In the genomic region with DNA sequence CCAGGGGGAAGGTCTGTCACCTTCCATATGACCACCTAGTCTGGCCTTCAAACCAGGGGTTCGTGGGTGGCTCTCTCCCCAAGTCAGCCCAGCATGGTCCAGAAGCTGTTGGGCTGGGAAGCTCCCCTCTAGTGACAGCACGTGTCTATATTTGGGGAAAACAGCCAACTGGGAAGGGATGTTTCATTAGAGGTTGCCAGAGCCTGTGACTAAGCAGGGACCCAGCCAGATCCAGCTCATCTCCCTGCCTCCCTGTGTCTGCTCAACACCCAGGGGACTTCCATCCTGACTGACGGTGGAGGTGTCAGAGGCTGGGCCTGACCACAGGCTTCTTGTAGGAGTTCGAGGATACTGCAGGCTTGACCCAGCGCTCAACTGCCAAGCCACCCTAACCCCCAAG, we compare ENCODE assay signal across 14 cellular contexts. TPM values are rescaled to one million over a fixed set of nuclear protein-coding genes. Genes with fewer than 3 reads are reported as not detected.
DNase-seq lines count a peak whose midpoint lies in the region; ATAC-seq and TF ChIP-seq lines count a peak whose summit lies in the region.
"Had no signal": no experiment of that assay in that cellular context is flagged by ENCODE, and none has a peak within 500 bp of the region (broad histone marks: within the 10 kb centered on the region; RNA-seq: fewer than 3 reads in every experiment).

No MANE protein-coding gene starts in this region.

- 74% methylated on average over 3 of the region's 5 CpGs for WGBS in SK-N-SH (ENCODE audit: low lambda C conversion rate)
- 82 to 90% methylated on average over 5 of the region's 5 CpGs for WGBS in sigmoid colon, 2 donors

- TF ChIP-seq RAD21 in SK-N-SH (IDR thresholded peaks at IDR 0.05; ENCODE audit: low read length) = no peak

- CTCF ChIA-PET in SK-N-SH (lab: Yijun Ruan, JAX) (interaction anchor here (1.2 to 7.4 kb wide), 2 partner anchors 8 to 17 kb away, joined by 4 to 36 read pairs; no protein-coding TSS in a partner anchor), HEK293T (lab: Yijun Ruan, JAX) (interaction anchor here (1.0 kb wide), 1 partner anchor 18 kb away, joined by 3 read pairs; no protein-coding TSS in a partner anchor)

- DNase-seq in GM03348 (ENCODE audit: low spot score) = peak; percentile 93
- DNase-seq in SK-N-SH = no peak
- peak in 1 of 2 donors; percentile 35 for DNase-seq in foreskin keratinocyte
- peak; percentile 85 for DNase-seq in sigmoid colon
- no peak for DNase-seq in SK-N-DZ (ENCODE audit: low spot score)
- DNase-seq in HEK293T (ENCODE audit: extremely low spot score) = no peak
- DNase-seq: activated B cell treated with CpG ODN at 0.5 μM for 24 hours; activated CD8-positive, alpha-beta memory T cell treated with anti-CD3 and anti-CD28 coated beads, Interleukin-2, amount 50 U/mL, for 4 hours; erythroblast; NCI-H2227 treated with DMSO at 0.1 percent for 48 hours; stimulated activated naive CD8-positive, alpha-beta T cell treated with anti-CD3 and anti-CD28 coated beads, Interleukin-15, amount 100 ng/mL, for 72 hours had no signal

- peaks cover 6% of the 10 kb centered on the region; the same call in 1 of the 2 replicates for H3K79me2 ChIP-seq in SK-N-SH (ENCODE audit: insufficient read depth)

- TF ChIP-seq POLR2A in sigmoid colon (IDR thresholded peaks at IDR 0.05) = no peak

- POLR2A ChIA-PET in SK-N-SH (lab: Yijun Ruan, JAX) = interaction anchor here (1.1 kb wide), 1 partner anchor 11 kb away, joined by 6 read pairs; a partner anchor contains a TSS
- POLR2A ChIA-PET in HEK293T (lab: Yijun Ruan, JAX) = no interaction called here

- H3K9ac ChIP-seq in SK-N-SH = no peak overlapping the region

- H3K27me3 ChIP-seq in SK-N-SH (ENCODE audit: insufficient read depth) (no peaks in the 10 kb centered on the region), foreskin keratinocyte (no peaks in the 10 kb centered on the region), sigmoid colon (no peaks in the 10 kb centered on the region)

- H3K9me2 ChIP-seq in SK-N-SH = no peaks in the 10 kb centered on the region

- H3K4me2 ChIP-seq in SK-N-SH = no peak overlapping the region

- H3K4me1 ChIP-seq in SK-N-SH (ENCODE audit: control insufficient read depth in 1 of 2, insufficient read depth in 2 of 2, low read depth in 1 of 2, low read length in 1 of 2) (peaks cover 0 to 12% of the 10 kb centered on the region in 2 experiments; a peak in 1 of 4 replicates), foreskin keratinocyte (no peaks in the 10 kb centered on the region), sigmoid colon (peaks cover 0 to 12% (median 6%) of the 10 kb centered on the region in 4 donors)

- no peak overlapping the region for H2AFZ ChIP-seq in SK-N-SH (ENCODE audit: low read depth)

- no peak overlapping the region for H3K4me3 ChIP-seq in SK-N-SH (ENCODE audit: low read depth in 2 of 2, low read length in 1 of 2)
- H3K4me3 ChIP-seq in sigmoid colon = no peak overlapping the region

- intact Hi-C loops in sigmoid colon (cut with DNase I) = no loop called here

- TF ChIP-seq EP300 in SK-N-SH (IDR thresholded peaks at IDR 0.05; ENCODE audit: borderline replicate concordance in 1 of 2, low read depth in 1 of 2, low read length in 1 of 2) (no peak), sigmoid colon (IDR thresholded peaks at IDR 0.05) (no peak)

- ATAC-seq in foreskin keratinocyte = peak; percentile 62
- no peak for ATAC-seq in HG03469 (IDR thresholded peaks at IDR 0.05; ENCODE audit: unreplicated experiment)
- no peak for ATAC-seq in GM19455 (IDR thresholded peaks at IDR 0.05; ENCODE audit: unreplicated experiment)
- ATAC-seq: HCT116; stimulated activated naive CD8-positive, alpha-beta T cell treated with anti-CD3 and anti-CD28 coated beads, Interleukin-15, amount 100 ng/mL, for 72 hours had no signal

- H3K36me3 ChIP-seq in SK-N-SH (replicated peaks in 1 of 2; ENCODE audit: control insufficient read depth in 1 of 2, insufficient read depth in 2 of 2, low read length in 1 of 2) (no peaks in the 10 kb centered on the region), sigmoid colon (peaks cover 0 to 8% (median 0%) of the 10 kb centered on the region in 4 donors)

- H3K9me3 ChIP-seq in SK-N-SH = no peaks in the 10 kb centered on the region
- H3K9me3 ChIP-seq in sigmoid colon = no peaks in the 10 kb centered on the region

- H3K27ac ChIP-seq in SK-N-SH (ENCODE audit: low read depth in 2 of 2, low read length in 1 of 2) (peak overlapping the region in 1 of 2 experiments; percentile 6; a peak in 1 of 4 replicates), foreskin keratinocyte (no peak overlapping the region), sigmoid colon (peak overlapping the region in 1 of 4 donors; percentile 57)

- H3F3A ChIP-seq in SK-N-SH (replicated peaks; ENCODE audit: insufficient read depth) = no peaks in the 10 kb centered on the region

- H4K20me1 ChIP-seq in SK-N-SH (ENCODE audit: insufficient read depth) = peaks cover 5% of the 10 kb centered on the region; the same call in 1 of the 2 replicates

- TF ChIP-seq CTCF in SK-N-SH (IDR thresholded peaks at IDR 0.05) (no peak), foreskin keratinocyte (conservative IDR thresholded peaks at IDR 0.05) (no peak), sigmoid colon (IDR thresholded peaks at IDR 0.05) (no peak)

TF ChIP-seq in SK-N-SH, 30 proteins besides CTCF, POLR2A, EP300 and RAD21 (continues in another document):
- TF ChIP-seq, protein P1, sequence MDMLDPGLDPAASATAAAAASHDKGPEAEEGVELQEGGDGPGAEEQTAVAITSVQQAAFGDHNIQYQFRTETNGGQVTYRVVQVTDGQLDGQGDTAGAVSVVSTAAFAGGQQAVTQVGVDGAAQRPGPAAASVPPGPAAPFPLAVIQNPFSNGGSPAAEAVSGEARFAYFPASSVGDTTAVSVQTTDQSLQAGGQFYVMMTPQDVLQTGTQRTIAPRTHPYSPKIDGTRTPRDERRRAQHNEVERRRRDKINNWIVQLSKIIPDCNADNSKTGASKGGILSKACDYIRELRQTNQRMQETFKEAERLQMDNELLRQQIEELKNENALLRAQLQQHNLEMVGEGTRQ (IDR thresholded peaks at IDR 0.05; ENCODE audit: borderline replicate concordance, low read depth, low read length) = no peak
- TF ChIP-seq NRF1 (IDR thresholded peaks at IDR 0.05; ENCODE audit: low read depth, low read length) (no peak), SMC3 (IDR thresholded peaks at IDR 0.05; ENCODE audit: low read depth, low read length) (no peak), EZH2phosphoT487 (IDR thresholded peaks at IDR 0.05; ENCODE audit: borderline replicate concordance, low read depth) (no peak), FOXJ3 (CRISPR knock-in tag; IDR thresholded peaks at IDR 0.05) (no peak), GABPA (IDR thresholded peaks at IDR 0.05; ENCODE audit: low read depth) (no peak), JUND (IDR thresholded peaks at IDR 0.05) (peak; percentile 15; the same call in 1 of the 2 replicates)

TF ChIP-seq in HEK293T, 16 proteins besides CTCF, POLR2A, EP300 and RAD21:
- TF ChIP-seq, protein P2, sequence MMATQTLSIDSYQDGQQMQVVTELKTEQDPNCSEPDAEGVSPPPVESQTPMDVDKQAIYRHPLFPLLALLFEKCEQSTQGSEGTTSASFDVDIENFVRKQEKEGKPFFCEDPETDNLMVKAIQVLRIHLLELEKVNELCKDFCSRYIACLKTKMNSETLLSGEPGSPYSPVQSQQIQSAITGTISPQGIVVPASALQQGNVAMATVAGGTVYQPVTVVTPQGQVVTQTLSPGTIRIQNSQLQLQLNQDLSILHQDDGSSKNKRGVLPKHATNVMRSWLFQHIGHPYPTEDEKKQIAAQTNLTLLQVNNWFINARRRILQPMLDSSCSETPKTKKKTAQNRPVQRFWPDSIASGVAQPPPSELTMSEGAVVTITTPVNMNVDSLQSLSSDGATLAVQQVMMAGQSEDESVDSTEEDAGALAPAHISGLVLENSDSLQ (IDR thresholded peaks at IDR 0.05) = no peak
- TF ChIP-seq FOXM1 (IDR thresholded peaks at IDR 0.05; ENCODE audit: borderline replicate concordance) (no peak), SP1 (IDR thresholded peaks at IDR 0.05) (no peak), ELF4 (IDR thresholded peaks at IDR 0.05) (no peak), L3MBTL2 (conservative IDR thresholded peaks at IDR 0.05) (no peak), NFRKB (IDR thresholded peaks at IDR 0.05) (no peak), CTBP1 (IDR thresholded peaks at IDR 0.05; ENCODE audit: borderline replicate concordance) (no peak), BHLHE40 (IDR thresholded peaks at IDR 0.05; ENCODE audit: borderline replicate concordance) (no peak), ARNT (IDR thresholded peaks at IDR 0.05) (no peak), TARDBP (IDR thresholded peaks at IDR 0.05) (no peak)

RNA-seq across cellular contexts. Expression of a gene that starts 10.5 kb away (rescaled TPM):
- polyA plus RNA-seq in SK-N-SH (2012; rRNA removed) = 86.6 and 89.4 TPM in 2 replicates
- 68.1 and 79.1 TPM in 2 replicates for polyA plus RNA-seq in SK-N-SH (2012; cell fraction: cytosol; rRNA removed)
- polyA plus RNA-seq in SK-N-SH (2012; cell fraction: nucleus; rRNA removed) = 66.0 and 75.5 TPM in 2 replicates
- 37.8 and 51.5 TPM in 2 replicates for total RNA-seq in foreskin keratinocyte
- 54.2 and 61.4 TPM in 2 replicates for polyA plus RNA-seq in foreskin keratinocyte
- total RNA-seq in sigmoid colon = 10 to 100 TPM in 3 of 4 donors, 1 to 10 TPM in 1; 9.4 to 30.7 (median 25.5) TPM
- 10 to 100 TPM; 43.2 to 81.4 (median 49.6) TPM for polyA plus RNA-seq in sigmoid colon
- polyA plus RNA-seq in SK-N-DZ (2014; cell fraction: cytosol; rRNA removed) = 51.9 and 55.1 TPM in 2 replicates
- polyA plus RNA-seq in SK-N-DZ (2014; cell fraction: nucleus; rRNA removed) = 29.8 and 30.9 TPM in 2 replicates

RNA-seq across cellular contexts. Expression of a gene that starts 10.6 kb away (rescaled TPM):
- polyA plus RNA-seq in SK-N-SH (2012; rRNA removed) = 244 and 301 TPM in 2 replicates
- 157 and 199 TPM in 2 replicates for polyA plus RNA-seq in SK-N-SH (2012; cell fraction: cytosol; rRNA removed)
- 189 and 235 TPM in 2 replicates for polyA plus RNA-seq in SK-N-SH (2012; cell fraction: nucleus; rRNA removed)
- total RNA-seq in foreskin keratinocyte = 131 and 147 TPM in 2 replicates
- polyA plus RNA-seq in foreskin keratinocyte = 237 and 266 TPM in 2 replicates
- total RNA-seq in sigmoid colon = 10 to 100 TPM; 73.1 to 90.3 (median 79.2) TPM
- polyA plus RNA-seq in sigmoid colon = 100 to 1,000 TPM; 147 to 214 (median 164) TPM
- polyA plus RNA-seq in SK-N-DZ (2014; cell fraction: cytosol; rRNA removed) = 87.2 and 104 TPM in 2 replicates
- 57.5 and 74.9 TPM in 2 replicates for polyA plus RNA-seq in SK-N-DZ (2014; cell fraction: nucleus; rRNA removed)

RNA-seq across cellular contexts. Expression of a gene that starts 42.9 kb away (rescaled TPM):
- 59.8 and 95.2 TPM in 2 replicates for polyA plus RNA-seq in SK-N-SH (2012; rRNA removed)
- polyA plus RNA-seq in SK-N-SH (2012; cell fraction: cytosol; rRNA removed) = 26.4 and 50.4 TPM in 2 replicates
- polyA plus RNA-seq in SK-N-SH (2012; cell fraction: nucleus; rRNA removed) = 120 and 190 TPM in 2 replicates
- total RNA-seq in foreskin keratinocyte = 21.4 and 21.7 TPM in 2 replicates
- 38.7 and 44.2 TPM in 2 replicates for polyA plus RNA-seq in foreskin keratinocyte
- 10 to 100 TPM; 18.3 to 49.0 (median 35.9) TPM for total RNA-seq in sigmoid colon
- 10 to 100 TPM; 65.9 to 88.2 (median 77.5) TPM for polyA plus RNA-seq in sigmoid colon
- polyA plus RNA-seq in SK-N-DZ (2014; cell fraction: cytosol; rRNA removed) = 20.5 and 25.9 TPM in 2 replicates
- 30.2 and 33.7 TPM in 2 replicates for polyA plus RNA-seq in SK-N-DZ (2014; cell fraction: nucleus; rRNA removed)

Comparison
In these comparisons a context has a peak if more than half of its experiments do, and no peak if none do; other contexts are left out.
1. DNase-seq: peak in GM03348 (single experiment) and sigmoid colon (single experiment); none in SK-N-SH (single experiment), SK-N-DZ (single experiment) and HEK293T (single experiment).